ENCODE assay signal across 20 cellular contexts in the genomic region with DNA sequence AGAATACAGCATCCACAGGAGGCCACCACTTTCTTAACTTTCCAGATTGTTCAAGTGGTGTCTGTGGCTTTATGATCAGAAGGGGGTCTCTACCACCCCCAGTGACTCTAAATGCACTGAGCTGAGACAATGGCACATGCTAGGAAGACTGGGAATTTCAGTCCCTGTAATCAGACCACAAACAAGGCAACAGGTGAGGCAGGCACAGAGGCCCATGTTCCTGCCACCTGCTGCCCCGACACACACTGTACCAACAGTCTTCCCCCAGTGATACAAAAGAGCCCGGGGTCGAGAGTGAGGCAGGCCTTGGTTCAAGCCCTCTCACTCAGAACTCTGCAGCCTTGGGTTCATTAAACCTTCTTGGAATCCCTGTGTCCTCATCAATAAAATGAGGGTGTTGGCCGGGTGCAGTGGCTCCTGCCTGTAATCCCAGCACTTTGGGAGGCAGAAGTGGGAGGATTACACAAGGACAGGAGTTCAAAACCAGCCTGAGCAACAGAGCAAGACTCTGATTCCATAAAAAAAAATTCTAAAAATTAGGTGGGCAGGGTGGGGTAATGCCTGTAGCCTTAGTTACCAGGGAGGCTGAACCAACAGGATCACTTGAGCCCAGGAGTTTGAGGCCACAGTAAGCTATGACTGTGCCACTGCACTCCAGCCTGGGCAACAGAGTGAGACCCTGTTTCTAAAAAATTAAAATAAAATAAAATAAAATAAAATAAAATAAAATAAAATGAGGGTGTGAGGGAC. TPM values are rescaled to one million over a fixed set of nuclear protein-coding genes. Genes with fewer than 3 reads are reported as not detected.
DNase-seq lines count a peak whose midpoint lies in the region; ATAC-seq, FAIRE-seq and TF ChIP-seq lines count a peak whose summit lies in the region.
"Had no signal": no experiment of that assay in that cellular context is flagged by ENCODE, and none has a peak within 500 bp of the region (broad histone marks: within the 10 kb centered on the region; RNA-seq: fewer than 3 reads in every experiment).

No MANE protein-coding gene starts in this region.

- H3K9me3 ChIP-seq in cardiac muscle cell (ENCODE audit: low read depth) = no peaks in the 10 kb centered on the region
- H3K9me3 ChIP-seq in neuronal stem cell (replicated peaks in 1 of 2; ENCODE audit: control insufficient read depth in 2 of 2, insufficient read depth in 1 of 2, low read depth in 1 of 2, low read length in 2 of 2) = no peaks in the 10 kb centered on the region
- H3K9me3 ChIP-seq in mammary epithelial cell (replicated peaks; ENCODE audit: insufficient read depth, low read length) = no peaks in the 10 kb centered on the region
- H3K9me3 ChIP-seq: mucosa of descending colon, pancreas, SJCRH30 had no signal

- no peaks in the 10 kb centered on the region for H3K36me3 Mint-ChIP-seq in natural killer cell
- H3K36me3 Mint-ChIP-seq: type B pancreatic cell had no signal

- TF ChIP-seq CTCF in cardiac muscle cell (IDR thresholded peaks at IDR 0.05; ENCODE audit: low read depth, low read length) (no peak), bronchial epithelial cell (IDR thresholded peaks at IDR 0.05; ENCODE audit: insufficient read depth, low read length, severe bottlenecking) (no peak), natural killer cell (IDR thresholded peaks at IDR 0.05) (no peak), mammary epithelial cell (conservative IDR thresholded peaks at IDR 0.05 in 1 of 2, IDR thresholded peaks at IDR 0.05 in 1 of 2; ENCODE audit: extremely low read depth in 1 of 2, insufficient read depth in 1 of 2, low read depth in 1 of 2, low read length in 2 of 2) (no peak)

- H4K8ac ChIP-seq in neuronal stem cell (ENCODE audit: low read depth, low read length) = no peak overlapping the region

- H2AFZ ChIP-seq in neuronal stem cell (ENCODE audit: low read length) (peak overlapping the region; percentile 40), mammary epithelial cell (ENCODE audit: low read depth, low read length) (no peak overlapping the region)

- H3K18ac ChIP-seq in neuronal stem cell (ENCODE audit: low read length) = no peak overlapping the region

- no peak overlapping the region for H2BK120ac ChIP-seq in neuronal stem cell (ENCODE audit: low read depth, low read length)

- H3K9me3 Mint-ChIP-seq in natural killer cell = no peaks in the 10 kb centered on the region
- H3K9me3 Mint-ChIP-seq: activated T-helper 2 cell treated with anti-CD3 and anti-CD28 coated beads, Interferon-gamma antibody, Interleukin-2, Interleukin-4, amounts not matched to agents 10 μg/mL and 5 μg/mL and 100 μg/mL, durations not matched to agents 14 hours and 24 hours and 36 hours; CD4-positive, alpha-beta T cell; type B pancreatic cell had no signal

- no peak overlapping the region for H3K4ac ChIP-seq in neuronal stem cell (ENCODE audit: low read length)

- no peak overlapping the region for H3K27ac Mint-ChIP-seq in natural killer cell
- H3K27ac Mint-ChIP-seq: activated T-helper 2 cell treated with anti-CD3 and anti-CD28 coated beads, Interferon-gamma antibody, Interleukin-2, Interleukin-4, amounts not matched to agents 10 μg/mL and 5 μg/mL and 100 μg/mL, durations not matched to agents 14 hours and 24 hours and 36 hours; CD4-positive, alpha-beta T cell; type B pancreatic cell had no signal

- no peak overlapping the region for H3K14ac ChIP-seq in neuronal stem cell (ENCODE audit: low read length)

- no peaks in the 10 kb centered on the region for H3K27me3 ChIP-seq in cardiac muscle cell
- H3K27me3 ChIP-seq in bronchial epithelial cell (ENCODE audit: control insufficient read depth, insufficient read depth, low read length) = no peaks in the 10 kb centered on the region
- H3K27me3 ChIP-seq in neuronal stem cell (ENCODE audit: control insufficient read depth in 3 of 3, insufficient read depth in 3 of 3, low read depth in 1 of 3, low read length in 3 of 3) = peaks cover 0 to 37% (median 2%) of the 10 kb centered on the region in 3 experiments
- H3K27me3 ChIP-seq in mammary epithelial cell (ENCODE audit: insufficient read depth, low read length) = no peaks in the 10 kb centered on the region
- H3K27me3 ChIP-seq: pancreas, SJCRH30 had no signal

- in situ Hi-C loops in mammary epithelial cell (cut with MboI; ENCODE audit: low sequenced_read_pairs in 2 of 2) = no loop called here

- no peaks in the 10 kb centered on the region for H3K4me1 Mint-ChIP-seq in natural killer cell

- dilution Hi-C loops in mammary epithelial cell (cut with HindIII; ENCODE audit: low sequenced_read_pairs) = loop anchor here (5.0 kb wide), 1 partner anchor 46 kb away; no protein-coding TSS in a partner anchor

- H3K27ac ChIP-seq in cardiac muscle cell (peak overlapping the region; percentile 70), neuronal stem cell (replicated peaks; ENCODE audit: low read length) (no peak overlapping the region), mammary epithelial cell (ENCODE audit: insufficient read depth, low read depth, low read length) (no peak overlapping the region)
- H3K27ac ChIP-seq: pancreas, SJCRH30 had no signal

- no peaks in the 10 kb centered on the region for H4K20me1 ChIP-seq in mammary epithelial cell (ENCODE audit: insufficient read depth, low read length)

- intact Hi-C loops in left ventricle myocardium superior (cut with micrococcal nuclease) (no loop called here), natural killer cell (cut with micrococcal nuclease) (no loop called here), mammary epithelial cell (cut with micrococcal nuclease) (no loop called here)

- H3K27me3 Mint-ChIP-seq in natural killer cell (ENCODE audit: low read depth in 2 of 2) = peaks cover 0 to 13% of the 10 kb centered on the region in 2 donors

- no peak overlapping the region for H3K4me2 ChIP-seq in neuronal stem cell (ENCODE audit: insufficient read depth, low read length, poor library complexity, severe bottlenecking)
- H3K4me2 ChIP-seq in mammary epithelial cell (ENCODE audit: insufficient read depth, low read depth, low read length) = no peak overlapping the region
- H3K4me2 ChIP-seq: smooth muscle cell had no signal

- CTCF ChIA-PET in mammary epithelial cell (lab: Charles Lee; ENCODE audit: low non-redundant PET) = no interaction called here

- H3K4me1 ChIP-seq in cardiac muscle cell (ENCODE audit: low read depth) = peaks cover 77% of the 10 kb centered on the region
- H3K4me1 ChIP-seq in neuronal stem cell (ENCODE audit: control insufficient read depth in 2 of 2, insufficient read depth in 1 of 2, low read depth in 1 of 2, low read length in 2 of 2) = peaks cover 0 to 10% of the 10 kb centered on the region in 2 donors
- peaks cover 6% of the 10 kb centered on the region for H3K4me1 ChIP-seq in mammary epithelial cell (ENCODE audit: insufficient read depth, low read length)
- H3K4me1 ChIP-seq: pancreas, SJCRH30 had no signal

- no peak overlapping the region for H2AK5ac ChIP-seq in neuronal stem cell (ENCODE audit: low read depth, low read length)

- no peak overlapping the region for H2BK15ac ChIP-seq in neuronal stem cell (ENCODE audit: low read length)

- H2BK5ac ChIP-seq in neuronal stem cell (ENCODE audit: low read length) = no peak overlapping the region

- no peak for DNase-seq in cardiac muscle cell (ENCODE audit: low read depth in 1 of 2, low spot score in 1 of 2)
- DNase-seq in left ventricle myocardium superior = no peak
- peak; percentile 34 for DNase-seq in bronchial epithelial cell (ENCODE audit: low read depth)
- DNase-seq in neuronal stem cell (ENCODE audit: low spot score) = no peak
- no peak for DNase-seq in natural killer cell
- no peak for DNase-seq in mammary epithelial cell
- DNase-seq in GM03348 (ENCODE audit: low spot score) = no peak
- DNase-seq: CD4-positive, alpha-beta T cell; cerebellar nuclear complex; NCI-H1436; NCI-H446; pancreas; SJCRH30; T-helper 9 cell had no signal

- no TSS peak for BruUV-seq in mammary epithelial cell (replicated peaks; lab: Mats Ljungman, UMichigan)

- no peaks in the 10 kb centered on the region for H3K79me1 ChIP-seq in neuronal stem cell (ENCODE audit: low read depth, low read length)

- ATAC-seq in left ventricle myocardium superior (no peak), natural killer cell (no peak), HG03439 (IDR thresholded peaks at IDR 0.05; ENCODE audit: unreplicated experiment) (no peak)
- ATAC-seq: activated CD4-positive, CD25-positive, alpha-beta regulatory T cell treated with anti-CD3 and anti-CD28 coated beads, Interleukin-2, amount 50 U/mL, for 24 hours; mucosa of descending colon; pancreas had no signal

- H3K9ac ChIP-seq in neuronal stem cell (ENCODE audit: low read depth, low read length, poor library complexity) (no peak overlapping the region), mammary epithelial cell (ENCODE audit: insufficient read depth, low read length) (no peak overlapping the region)

- no peak overlapping the region for H3K23ac ChIP-seq in neuronal stem cell (ENCODE audit: low read depth, low read length, poor library complexity)

- no peak overlapping the region for H3K4me3 Mint-ChIP-seq in natural killer cell
- H3K4me3 Mint-ChIP-seq: CD4-positive, alpha-beta T cell; type B pancreatic cell had no signal

- no peak overlapping the region for H2BK12ac ChIP-seq in neuronal stem cell (ENCODE audit: low read length)

- H3K36me3 ChIP-seq in cardiac muscle cell (no peaks in the 10 kb centered on the region), bronchial epithelial cell (ENCODE audit: control insufficient read depth, insufficient read depth, low read length) (no peaks in the 10 kb centered on the region), neuronal stem cell (replicated peaks in 1 of 2; ENCODE audit: control insufficient read depth in 2 of 2, insufficient read depth in 2 of 2, low read length in 2 of 2) (no peaks in the 10 kb centered on the region), mammary epithelial cell (ENCODE audit: insufficient read depth, low read length) (no peaks in the 10 kb centered on the region)
- H3K36me3 ChIP-seq: pancreas, SJCRH30 had no signal

- no peak overlapping the region for H4K91ac ChIP-seq in neuronal stem cell (ENCODE audit: low read depth, low read length, poor library complexity)

- no CpG with 5 or more reads among the region's 4 CpGs for WGBS in neuronal stem cell (ENCODE audit: extremely low coverage in 2 of 2, insufficient read length in 2 of 2, insufficient replicate concordance in 1 of 2), 2 donors
- WGBS in mammary epithelial cell (ENCODE audit: low coverage, missing lambda C conversion rate) = 92% methylated on average over 4 of the region's 4 CpGs

- FAIRE-seq in bronchial epithelial cell (lab: Jason Lieb, UNC) = no peak
- FAIRE-seq: pancreas had no signal

- H3K4me3 ChIP-seq in cardiac muscle cell (no peak overlapping the region), bronchial epithelial cell (ENCODE audit: low read depth, low read length) (no peak overlapping the region), neuronal stem cell (ENCODE audit: low read length in 2 of 2) (no peak overlapping the region), mammary epithelial cell (replicated peaks in 1 of 3; ENCODE audit: insufficient read depth in 1 of 3, low read depth in 2 of 3, low read length in 3 of 3) (no peak overlapping the region)
- H3K4me3 ChIP-seq: mucosa of descending colon, pancreas, SJCRH30, smooth muscle cell had no signal

- H3K79me2 ChIP-seq in mammary epithelial cell (ENCODE audit: insufficient read depth, low read length) = no peaks in the 10 kb centered on the region

RNA-seq across cellular contexts. Expression of a gene that starts 55.8 kb away (rescaled TPM):
- total RNA-seq in cardiac muscle cell = 47.7 and 93.7 TPM in 2 replicates
- 38.4 and 74.0 TPM in 2 replicates for polyA plus RNA-seq in cardiac muscle cell
- total RNA-seq in left ventricle myocardium superior = 273 TPM
- not detected in 2 replicates for total RNA-seq in bronchial epithelial cell
- polyA plus RNA-seq in neuronal stem cell (2013, experiment 1 of 2) = 2.2 TPM
- polyA plus RNA-seq in neuronal stem cell (2013, experiment 2 of 2) = 2.2 TPM
- total RNA-seq in natural killer cell = not detected
- under 1 TPM in 1 of 2 donors, not detected in 1; 0.67 TPM for total RNA-seq in mammary epithelial cell
- 0.06 TPM for polyA plus RNA-seq in mammary epithelial cell
- polyA minus RNA-seq in mammary epithelial cell = not detected
- total RNA-seq: activated T-helper 2 cell treated with anti-CD3 and anti-CD28 coated beads, Interferon-gamma antibody, Interleukin-2, Interleukin-4, amounts not matched to agents 10 μg/mL and 5 μg/mL and 100 μg/mL, durations not matched to agents 14 hours and 24 hours and 36 hours; CD4-positive, alpha-beta T cell had no signal

Comparison
In these comparisons a context has a peak if more than half of its experiments do, and no peak if none do; other contexts are left out.
1. RNA of a gene that starts 55.8 kb away (total RNA-seq): 273 TPM in left ventricle myocardium superior (single experiment) and 47.7 to 93.7 TPM in cardiac muscle cell; 0.67 TPM in mammary epithelial cell, not detected in bronchial epithelial cell and not detected in natural killer cell; every median in the first group is over 10 times any median in the second.